ENCODE assay signal across 1 cellular context in the genomic region with DNA sequence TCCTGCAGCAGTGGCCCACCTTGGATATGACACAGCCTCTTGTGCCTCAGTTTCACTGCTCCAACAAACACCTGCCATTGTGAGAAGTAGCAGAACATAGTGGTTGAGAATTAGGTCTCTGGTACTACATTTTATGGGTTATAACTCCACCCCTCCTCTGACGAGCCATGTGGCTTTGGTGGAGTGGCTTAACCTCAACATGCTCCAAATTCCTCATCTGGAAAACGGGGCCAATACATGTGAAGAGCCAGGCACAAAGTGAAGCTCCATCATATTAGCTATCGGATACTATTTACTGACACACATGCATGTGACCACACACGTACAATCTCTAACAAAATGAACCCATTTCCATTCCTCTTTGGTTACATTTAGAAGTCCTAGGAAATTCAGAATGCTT.
TF ChIP-seq lines count a peak whose summit lies in the region.

No MANE protein-coding gene starts in this region.

TF ChIP-seq in GM23338, 12 proteins besides CTCF, POLR2A, EP300 and RAD21 (continued from another document):
- no peak for TF ChIP-seq REST (IDR thresholded peaks at IDR 0.05; ENCODE audit: unreplicated experiment)
TF ChIP-seq in GM23338: peak in this region for 0.
